9 cellular contexts compared by ENCODE assay signal in genomic region chr21:33937931-33938339, GRCh38.
DNase-seq lines count a peak whose midpoint lies in the region; ATAC-seq lines count a peak whose summit lies in the region.
"Had no signal": no experiment of that assay in that cellular context is flagged by ENCODE, and none has a peak within 500 bp of the region (broad histone marks: within the 10 kb centered on the region; RNA-seq: fewer than 3 reads in every experiment).

No MANE protein-coding gene starts in this region.

- H3K36me3 Mint-ChIP-seq in activated naive CD4-positive, alpha-beta T cell treated with anti-CD3 and anti-CD28 coated beads, Interleukin-2, amount 50 U/mL, for 24 hours: peaks cover 9% of the 10 kb centered on the region

- peak overlapping the region; percentile 23 for H3K4me3 Mint-ChIP-seq in activated naive CD4-positive, alpha-beta T cell treated with anti-CD3 and anti-CD28 coated beads, Interleukin-2, amount 50 U/mL, for 24 hours

- peak overlapping the region; percentile 96 for H3K27ac Mint-ChIP-seq in activated naive CD4-positive, alpha-beta T cell treated with anti-CD3 and anti-CD28 coated beads, Interleukin-2, amount 50 U/mL, for 24 hours

- ATAC-seq in HG03045 (IDR thresholded peaks at IDR 0.05; ENCODE audit: unreplicated experiment): no peak

- in situ Hi-C loops in KBM-7 (cut with MboI; ENCODE audit: low pct_unique_long_range_greater_than_20kb, low sequenced_read_pairs): no loop called here

- no peaks in the 10 kb centered on the region for H3K27me3 Mint-ChIP-seq in activated naive CD4-positive, alpha-beta T cell treated with anti-CD3 and anti-CD28 coated beads, Interleukin-2, amount 50 U/mL, for 24 hours
- H3K27me3 Mint-ChIP-seq: progenitor cell of endocrine pancreas had no signal

- H3K9me3 Mint-ChIP-seq in activated naive CD4-positive, alpha-beta T cell treated with anti-CD3 and anti-CD28 coated beads, Interleukin-2, amount 50 U/mL, for 24 hours: no peaks in the 10 kb centered on the region

- H3K4me1 Mint-ChIP-seq in activated naive CD4-positive, alpha-beta T cell treated with anti-CD3 and anti-CD28 coated beads, Interleukin-2, amount 50 U/mL, for 24 hours: peaks cover 79% of the 10 kb centered on the region

- DNase-seq in KBM-7 (peak; percentile 56), T follicular helper cell (ENCODE audit: low read depth) (peak; percentile 32), NCI-H1048 (lab: John Stamatoyannopoulos, UW) (no peak), hepatic stellate cell (ENCODE audit: low spot score) (no peak)
- peak; percentile 42 for DNase-seq in stimulated activated naive CD4-positive, alpha-beta T cell treated with Interleukin-2 at 50 U/mL for 16 hours (lab: John Stamatoyannopoulos, UW)
- DNase-seq: dermis blood vessel endothelial cell had no signal

Comparison
In these comparisons a context has a peak if more than half of its experiments do, and no peak if none do; other contexts are left out.
1. DNase-seq: peak in KBM-7 (single experiment), T follicular helper cell (single experiment) and stimulated activated naive CD4-positive, alpha-beta T cell treated with Interleukin-2 at 50 U/mL for 16 hours (single experiment); none in NCI-H1048 (single experiment) and hepatic stellate cell (single experiment).